ENCODE assay signal across 8 cellular contexts in genomic region chr7:151085329-151085690, GRCh38. TPM values are rescaled to one million over a fixed set of nuclear protein-coding genes. Genes with fewer than 3 reads are reported as not detected.
A peak's percentile ranks its signal among the peaks of the same experiment; 100 is the strongest.
DNase-seq lines count a peak whose midpoint lies in the region; ATAC-seq and TF ChIP-seq lines count a peak whose summit lies in the region.

No MANE protein-coding gene starts in this region.

- peak overlapping the region; percentile 90 for H3K27ac ChIP-seq in RWPE1
- H3K27ac ChIP-seq in esophagus squamous epithelium = peak overlapping the region in 3 of 4 donors; percentile 75 to 93 (median 88)

- no peak for TF ChIP-seq CTCF in Calu3 (IDR thresholded peaks at IDR 0.05; ENCODE audit: unreplicated experiment)
- no peak for TF ChIP-seq CTCF in RWPE1 (conservative IDR thresholded peaks at IDR 0.05; ENCODE audit: low read depth)
- no peak for TF ChIP-seq CTCF in esophagus squamous epithelium (IDR thresholded peaks at IDR 0.05)
- TF ChIP-seq CTCF in progenitor cell of endocrine pancreas (IDR thresholded peaks at IDR 0.05; ENCODE audit: unreplicated experiment) = no peak

- no peak for TF ChIP-seq POLR2A in esophagus squamous epithelium (IDR thresholded peaks at IDR 0.05)

- CTCF ChIA-PET in Calu3 (lab: Charles Lee) = interaction anchor here (0.6 to 1.2 kb wide), 2 partner anchors 25 to 577 kb away, joined by 3 to 4 read pairs; no protein-coding TSS in a partner anchor
- CTCF ChIA-PET in RWPE1 (lab: Yijun Ruan, JAX) = interaction anchor here (0.7 kb wide), 1 partner anchor 27 kb away, joined by 3 read pairs; no protein-coding TSS in a partner anchor

- H3K4me1 Mint-ChIP-seq in Calu3 (ENCODE audit: low read depth, unreplicated experiment) (peaks cover 38% of the 10 kb centered on the region), progenitor cell of endocrine pancreas (ENCODE audit: low read depth) (peaks cover 32% of the 10 kb centered on the region)

- POLR2A ChIA-PET in RWPE1 (lab: Yijun Ruan, JAX; ENCODE audit: low non-redundant PET) = no interaction called here

- H3K27me3 ChIP-seq in esophagus squamous epithelium = no peaks in the 10 kb centered on the region

- H3K27me3 Mint-ChIP-seq in Calu3 (ENCODE audit: unreplicated experiment) = no peaks in the 10 kb centered on the region
- H3K27me3 Mint-ChIP-seq in progenitor cell of endocrine pancreas = no peaks in the 10 kb centered on the region

- BruUV-seq in Calu3 (replicated peaks; lab: Mats Ljungman, UMichigan) = no TSS peak

- H3K4me3 Mint-ChIP-seq in Calu3 (ENCODE audit: low read depth, unreplicated experiment) (peak overlapping the region; percentile 87), progenitor cell of endocrine pancreas (ENCODE audit: low read depth) (peak overlapping the region; percentile 81)

- H3K36me3 Mint-ChIP-seq in Calu3 (ENCODE audit: insufficient read depth, unreplicated experiment) (peaks cover 73% of the 10 kb centered on the region), progenitor cell of endocrine pancreas (ENCODE audit: insufficient read depth) (no peaks in the 10 kb centered on the region)

- intact Hi-C loops in Calu3 (cut with micrococcal nuclease; ENCODE audit: unreplicated experiment) (no loop called here), esophagus squamous epithelium (cut with DNase I) (no loop called here)

- no peaks in the 10 kb centered on the region for H3K9me3 ChIP-seq in esophagus squamous epithelium

- peaks cover 51 to 77% (median 55%) of the 10 kb centered on the region in 3 donors for H3K4me1 ChIP-seq in esophagus squamous epithelium

- DNase-seq in Calu3 (no peak), RWPE1 (ENCODE audit: low spot score) (no peak), esophagus squamous epithelium (lab: John Stamatoyannopoulos, UW) (no peak), progenitor cell of endocrine pancreas (ENCODE audit: low spot score, unreplicated experiment) (no peak), activated gamma-delta T cell treated with Interleukin-2 at 50 U/mL for 16 hours (no peak), DMS153 (lab: John Stamatoyannopoulos, UW) (no peak), SW 1271 (lab: John Stamatoyannopoulos, UW) (no peak)

- H3K36me3 ChIP-seq in esophagus squamous epithelium = no peaks in the 10 kb centered on the region

- no peak for ATAC-seq in GM21825 (IDR thresholded peaks at IDR 0.05; ENCODE audit: unreplicated experiment)

- H3K9me3 Mint-ChIP-seq in Calu3 (ENCODE audit: low read depth, unreplicated experiment) (no peaks in the 10 kb centered on the region), progenitor cell of endocrine pancreas (ENCODE audit: low read depth) (no peaks in the 10 kb centered on the region)

- 32 to 53% methylated on average over 5 of the region's 5 CpGs for WGBS in esophagus squamous epithelium, 2 donors

- H3K27ac Mint-ChIP-seq in Calu3 (ENCODE audit: unreplicated experiment) = peak overlapping the region; percentile 6
- H3K27ac Mint-ChIP-seq in progenitor cell of endocrine pancreas = peak overlapping the region; percentile 32

- H3K4me3 ChIP-seq in esophagus squamous epithelium = peak overlapping the region in 3 of 4 donors; percentile 55 to 94 (median 74)

RNA-seq across cellular contexts. Expression of gene AGAP3, which starts 1.0 kb away (rescaled TPM):
- total RNA-seq in Calu3 (2022) (67.4 and 73.4 TPM in 2 replicates), esophagus squamous epithelium (100 to 1,000 TPM in 1 of 4 donors, 10 to 100 TPM in 3; 68.6 to 100 (median 72.2) TPM), progenitor cell of endocrine pancreas (112 and 114 TPM in 2 replicates)

RNA-seq across cellular contexts. Expression of gene TMUB1, which starts 2.0 kb away (rescaled TPM):
- total RNA-seq in Calu3 (2022) (49.9 and 51.2 TPM in 2 replicates), esophagus squamous epithelium (10 to 100 TPM; 28.4 to 51.0 (median 35.2) TPM), progenitor cell of endocrine pancreas (40.4 and 48.6 TPM in 2 replicates)

RNA-seq across cellular contexts. Expression of gene FASTK, which starts 4.7 kb away (rescaled TPM):
- 113 and 121 TPM in 2 replicates for total RNA-seq in Calu3 (2022)
- 10 to 100 TPM; 43.0 to 83.6 (median 75.9) TPM for total RNA-seq in esophagus squamous epithelium
- 75.0 and 81.9 TPM in 2 replicates for total RNA-seq in progenitor cell of endocrine pancreas

RNA-seq across cellular contexts. Expression of gene SLC4A2, which starts 25.9 kb away (rescaled TPM):
- total RNA-seq in Calu3 (2022) = 194 and 209 TPM in 2 replicates
- 10 to 100 TPM; 39.8 to 53.7 (median 45.0) TPM for total RNA-seq in esophagus squamous epithelium
- total RNA-seq in progenitor cell of endocrine pancreas = 208 and 213 TPM in 2 replicates

RNA-seq across cellular contexts. Expression of gene CDK5, which starts 27.6 kb away (rescaled TPM):
- 23.5 and 24.6 TPM in 2 replicates for total RNA-seq in Calu3 (2022)
- 10 to 100 TPM in 2 of 4 donors, 1 to 10 TPM in 2; 3.8 to 12.9 (median 8.6) TPM for total RNA-seq in esophagus squamous epithelium
- 22.6 and 24.9 TPM in 2 replicates for total RNA-seq in progenitor cell of endocrine pancreas
